In genomic region chr9:20781086-20781485, GRCh38 we compare ENCODE assay signal across 17 cellular contexts.
"Had no signal": no experiment of that assay in that cellular context is flagged by ENCODE, and none has a peak within 500 bp of the region (broad histone marks: within the 10 kb centered on the region; RNA-seq: fewer than 3 reads in every experiment).

No MANE protein-coding gene starts in this region.

- H3K27me3 ChIP-seq: colonic mucosa, ovary, spleen, suprapubic skin had no signal

- H3K36me3 ChIP-seq: colonic mucosa, ovary, suprapubic skin had no signal

- H3K9me3 ChIP-seq: colonic mucosa, ovary, spleen, suprapubic skin had no signal

- H3K4me3 ChIP-seq: colonic mucosa, lung, ovary, spleen, suprapubic skin had no signal

- H3K4me1 ChIP-seq: colonic mucosa, spleen, suprapubic skin had no signal

- H3K27ac ChIP-seq: colonic mucosa, ovary, spleen, suprapubic skin had no signal

- ATAC-seq: activated CD8-positive, alpha-beta T cell treated with anti-CD3 and anti-CD28 coated beads for 36 hours; esophagus mucosa; left cardiac atrium; sciatic nerve; WTC11 had no signal

- DNase-seq: activated CD4-positive, alpha-beta T cell treated with anti-CD3 and anti-CD28 coated beads for 4 hours; activated CD8-positive, alpha-beta T cell treated with anti-CD3 and anti-CD28 coated beads for 36 hours; activated effector memory CD4-positive, alpha-beta T cell treated with anti-CD3 and anti-CD28 coated beads, Interleukin-2, amount 50 U/mL, for 16 hours; activated T-cell treated with anti-CD3 and anti-CD28 coated beads, Interleukin-2, amount 50 U/mL, for 48 hours; colonic mucosa; foreskin fibroblast; hypothalamus; left cardiac atrium; ovary; spleen; T-helper 2 cell; trophoblast cell had no signal
